ENCODE assay signal across 34 cellular contexts in the genomic region with DNA sequence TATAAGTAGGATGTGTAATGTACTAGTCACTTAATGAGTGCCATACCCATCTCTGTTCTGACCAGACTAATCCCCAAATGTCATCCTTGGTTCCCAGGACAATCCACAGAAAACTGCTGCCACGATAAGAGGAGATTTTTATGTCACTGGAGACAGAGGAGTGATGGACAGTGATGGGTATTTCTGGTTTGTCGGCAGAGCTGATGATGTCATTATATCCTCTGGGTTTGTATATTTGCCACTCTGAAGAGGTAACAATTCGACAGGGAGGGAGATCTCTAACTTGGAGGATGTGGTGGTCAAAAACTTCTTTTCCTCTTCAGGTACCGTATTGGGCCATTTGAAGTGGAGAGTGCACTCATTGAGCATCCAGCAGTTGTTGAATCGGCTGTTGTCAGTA. TPM values are rescaled to one million over a fixed set of nuclear protein-coding genes. Genes with fewer than 3 reads are reported as not detected.
"Had no signal": no experiment of that assay in that cellular context is flagged by ENCODE, and none has a peak within 500 bp of the region (broad histone marks: within the 10 kb centered on the region; RNA-seq: fewer than 3 reads in every experiment).

No MANE protein-coding gene starts in this region.

- H3K27ac Mint-ChIP-seq: stimulated activated effector memory CD8-positive, alpha-beta T cell treated with anti-CD3 and anti-CD28 coated beads, Interleukin-12 subunit alpha, Interleukin-12 subunit beta, amount 100 ng/mL, for 72 hours; stimulated activated memory B cell treated with anti-CD40 and anti-IgM and Interleukin-4, amounts not matched to agents 10 μg/mL and 1 μg/mL and 100 μg/mL, for 72 hours; stimulated activated naive B cell treated with anti-CD40 and anti-IgM and Interleukin-4, amounts not matched to agents 10 μg/mL and 1 μg/mL and 100 μg/mL, for 72 hours; stimulated activated naive CD8-positive, alpha-beta T cell treated with anti-CD3 and anti-CD28 coated beads, Interleukin-15, amount 100 ng/mL, for 72 hours; stimulated activated naive CD8-positive, alpha-beta T cell treated with anti-CD3 and anti-CD28 coated beads, Interleukin-15, Interleukin-2, amounts not matched to agents 100 ng/mL and 50 ng/mL, for 24 hours; type B pancreatic cell had no signal

- H3K4me1 Mint-ChIP-seq: stimulated activated effector memory CD8-positive, alpha-beta T cell treated with anti-CD3 and anti-CD28 coated beads, Interleukin-12 subunit alpha, Interleukin-12 subunit beta, amount 100 ng/mL, for 72 hours; stimulated activated memory B cell treated with anti-CD40 and anti-IgM and Interleukin-4, amounts not matched to agents 10 μg/mL and 1 μg/mL and 100 μg/mL, for 72 hours; stimulated activated naive B cell treated with anti-CD40 and anti-IgM and Interleukin-4, amounts not matched to agents 10 μg/mL and 1 μg/mL and 100 μg/mL, for 72 hours; stimulated activated naive CD8-positive, alpha-beta T cell treated with anti-CD3 and anti-CD28 coated beads, Interleukin-15, amount 100 ng/mL, for 72 hours had no signal

- H3K4me3 ChIP-seq: stomach, suprapubic skin, testis, thoracic aorta, thyroid gland, tibial artery, tibial nerve, transverse colon, upper lobe of left lung, upper lobe of right lung, uterus, vagina had no signal

- H3K4me1 ChIP-seq: stomach, suprapubic skin, testis, thyroid gland, tibial artery, tibial nerve, transverse colon, upper lobe of left lung, upper lobe of right lung, uterus, vagina had no signal

- DNase-seq: stimulated activated CD4-positive, alpha-beta T cell treated with anti-CD3 and anti-CD28 coated beads, Interleukin-2, amount 100 ng/mL, for 48 hours; stimulated activated CD4-positive, alpha-beta T cell treated with anti-CD3 and anti-CD28 coated beads, Interleukin-4, amount 100 ng/mL, for 1 hour; stimulated activated CD4-positive, alpha-beta T cell treated with anti-CD3 and anti-CD28 coated beads, Interleukin-4, amount 100 ng/mL, for 24 hours; stimulated activated CD4-positive, alpha-beta T cell treated with anti-CD3 and anti-CD28 coated beads, Interleukin-4, amount 100 ng/mL, for 4 hours; stimulated activated CD8-positive, alpha-beta memory T cell treated with anti-CD3 and anti-CD28 coated beads, Interleukin-4, amount 100 ng/mL, for 48 hours; stimulated activated naive B cell treated with anti-CD40 and anti-IgM and Interleukin-4, amounts not matched to agents 10 μg/mL and 1 μg/mL and 100 μg/mL, for 72 hours; stimulated activated naive CD4-positive, alpha-beta T cell; stimulated activated naive CD4-positive, alpha-beta T cell treated with Interleukin-2 at 50 U/mL for 16 hours; stimulated activated naive CD8-positive, alpha-beta T cell treated with anti-CD3 and anti-CD28 coated beads, Interleukin-15, amount 100 ng/mL, for 72 hours; stimulated activated naive CD8-positive, alpha-beta T cell treated with anti-CD3 and anti-CD28 coated beads, Interleukin-15, Interleukin-2, amounts not matched to agents 100 U/mL and 50 U/mL, for 24 hours; stomach; substantia nigra; testis; thyroid gland; tibial artery; transverse colon; trophoblast cell; upper lobe of left lung; upper lobe of right lung; uterus had no signal

- H3K4me3 Mint-ChIP-seq: stimulated activated effector memory CD8-positive, alpha-beta T cell treated with anti-CD3 and anti-CD28 coated beads, Interleukin-12 subunit alpha, Interleukin-12 subunit beta, amount 100 ng/mL, for 72 hours; stimulated activated memory B cell treated with anti-CD40 and anti-IgM and Interleukin-4, amounts not matched to agents 10 μg/mL and 1 μg/mL and 100 μg/mL, for 72 hours; stimulated activated naive B cell treated with anti-CD40 and anti-IgM and Interleukin-4, amounts not matched to agents 10 μg/mL and 1 μg/mL and 100 μg/mL, for 72 hours; stimulated activated naive CD8-positive, alpha-beta T cell treated with anti-CD3 and anti-CD28 coated beads, Interleukin-15, amount 100 ng/mL, for 72 hours; stimulated activated naive CD8-positive, alpha-beta T cell treated with anti-CD3 and anti-CD28 coated beads, Interleukin-15, Interleukin-2, amounts not matched to agents 100 ng/mL and 50 ng/mL, for 24 hours; type B pancreatic cell had no signal

- H3K36me3 Mint-ChIP-seq: stimulated activated effector memory CD8-positive, alpha-beta T cell treated with anti-CD3 and anti-CD28 coated beads, Interleukin-12 subunit alpha, Interleukin-12 subunit beta, amount 100 ng/mL, for 72 hours; stimulated activated memory B cell treated with anti-CD40 and anti-IgM and Interleukin-4, amounts not matched to agents 10 μg/mL and 1 μg/mL and 100 μg/mL, for 72 hours; stimulated activated naive B cell treated with anti-CD40 and anti-IgM and Interleukin-4, amounts not matched to agents 10 μg/mL and 1 μg/mL and 100 μg/mL, for 72 hours; type B pancreatic cell had no signal

- ATAC-seq: stimulated activated effector memory CD8-positive, alpha-beta T cell treated with anti-CD3 and anti-CD28 coated beads, Interleukin-12 subunit alpha, Interleukin-12 subunit beta, amount 100 ng/mL, for 72 hours; stimulated activated memory B cell treated with anti-CD40 and anti-IgM and Interleukin-4, amounts not matched to agents 10 μg/mL and 1 μg/mL and 100 μg/mL, for 72 hours; stimulated activated naive B cell treated with anti-CD40 and anti-IgM and Interleukin-4, amounts not matched to agents 10 μg/mL and 1 μg/mL and 100 μg/mL, for 72 hours; stimulated activated naive CD8-positive, alpha-beta T cell treated with anti-CD3 and anti-CD28 coated beads, Interleukin-15, amount 100 ng/mL, for 72 hours; stimulated activated naive CD8-positive, alpha-beta T cell treated with anti-CD3 and anti-CD28 coated beads, Interleukin-15, Interleukin-2, amounts not matched to agents 100 U/mL and 50 U/mL, for 24 hours; upper lobe of right lung had no signal

- H3K27me3 ChIP-seq: stomach, suprapubic skin, testis, thyroid gland, tibial artery, tibial nerve, transverse colon, upper lobe of left lung, upper lobe of right lung, uterus, vagina had no signal

- H3K36me3 ChIP-seq: stomach, suprapubic skin, thoracic aorta, thyroid gland, tibial artery, tibial nerve, transverse colon, upper lobe of left lung, upper lobe of right lung, uterus, vagina had no signal

- H3K9me3 ChIP-seq: stomach, suprapubic skin, testis, thoracic aorta, thyroid gland, tibial artery, tibial nerve, transverse colon, upper lobe of left lung, upper lobe of right lung, uterus, vagina had no signal

- H3K27ac ChIP-seq: stomach, suprapubic skin, testis, thoracic aorta, thyroid gland, tibial artery, tibial nerve, transverse colon, upper lobe of left lung, upper lobe of right lung, uterus, vagina had no signal

- H3K9me3 Mint-ChIP-seq: stimulated activated effector memory CD8-positive, alpha-beta T cell treated with anti-CD3 and anti-CD28 coated beads, Interleukin-12 subunit alpha, Interleukin-12 subunit beta, amount 100 ng/mL, for 72 hours; stimulated activated memory B cell treated with anti-CD40 and anti-IgM and Interleukin-4, amounts not matched to agents 10 μg/mL and 1 μg/mL and 100 μg/mL, for 72 hours; stimulated activated naive B cell treated with anti-CD40 and anti-IgM and Interleukin-4, amounts not matched to agents 10 μg/mL and 1 μg/mL and 100 μg/mL, for 72 hours; stimulated activated naive CD8-positive, alpha-beta T cell treated with anti-CD3 and anti-CD28 coated beads, Interleukin-15, amount 100 ng/mL, for 72 hours; stimulated activated naive CD8-positive, alpha-beta T cell treated with anti-CD3 and anti-CD28 coated beads, Interleukin-15, Interleukin-2, amounts not matched to agents 100 ng/mL and 50 ng/mL, for 24 hours; type B pancreatic cell had no signal

- FAIRE-seq: urothelium cell line had no signal

RNA-seq across cellular contexts. Expression of gene ACSM4, which starts 20.3 kb away (rescaled TPM):
- total RNA-seq: stomach, subcutaneous adipose tissue, suprapubic skin, temporal lobe, thoracic aorta, thyroid gland, tibial nerve, transverse colon, upper lobe of left lung, upper lobe of right lung, ureter, urinary bladder, uterus, vagina had no signal
- polyA plus RNA-seq: stomach, thymus, urinary bladder had no signal
